In the genomic region with DNA sequence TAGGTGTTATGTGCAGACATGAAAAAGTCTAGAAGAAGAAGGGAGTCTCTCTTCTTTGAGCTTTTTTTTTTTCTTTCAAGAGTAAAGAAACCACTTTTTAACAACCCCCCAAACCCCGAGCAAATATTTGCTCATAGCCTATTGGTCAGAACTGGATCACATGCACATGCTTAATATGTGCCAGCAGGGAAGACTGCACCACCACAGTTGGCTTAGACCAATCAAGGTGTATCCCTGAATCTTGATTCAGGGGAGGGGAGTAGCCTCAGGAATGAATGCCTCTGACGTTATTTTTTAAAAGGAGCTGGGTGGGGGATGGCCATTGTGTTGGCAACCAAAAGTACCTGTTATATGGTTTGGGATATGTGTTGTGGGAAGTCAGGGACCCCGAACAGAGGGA, we compare ENCODE assay signal across 11 cellular contexts.
"Had no signal": no experiment of that assay in that cellular context is flagged by ENCODE, and none has a peak within 500 bp of the region (broad histone marks: within the 10 kb centered on the region; RNA-seq: fewer than 3 reads in every experiment).

No MANE protein-coding gene starts in this region.

- ATAC-seq: GM23338, HCT116 had no signal

- H3K9me3 ChIP-seq: HAP-1 had no signal

- H3K4me2 ChIP-seq: GM23338 had no signal

- FAIRE-seq: H1, H54 had no signal

- H3K4me3 ChIP-seq: GM23248, GM23338, HAP-1 had no signal

- H3K4me1 ChIP-seq: HAP-1 had no signal

- H3K27ac ChIP-seq: GM23248 had no signal

- H3K27ac Mint-ChIP-seq: GM23338, H9, HFFc6 had no signal

- H2AFZ ChIP-seq: GM23248, GM23338 had no signal

- H3K9ac ChIP-seq: GM23248 had no signal

- H3K4me3 Mint-ChIP-seq: GM23338, H9, HFFc6 had no signal

- DNase-seq: GM23248, GOT3, H7, H9, HCEC 1CT, HFFc6 had no signal

- H3K36me3 ChIP-seq: HAP-1 had no signal
